9 cellular contexts compared by ENCODE assay signal in the genomic region with DNA sequence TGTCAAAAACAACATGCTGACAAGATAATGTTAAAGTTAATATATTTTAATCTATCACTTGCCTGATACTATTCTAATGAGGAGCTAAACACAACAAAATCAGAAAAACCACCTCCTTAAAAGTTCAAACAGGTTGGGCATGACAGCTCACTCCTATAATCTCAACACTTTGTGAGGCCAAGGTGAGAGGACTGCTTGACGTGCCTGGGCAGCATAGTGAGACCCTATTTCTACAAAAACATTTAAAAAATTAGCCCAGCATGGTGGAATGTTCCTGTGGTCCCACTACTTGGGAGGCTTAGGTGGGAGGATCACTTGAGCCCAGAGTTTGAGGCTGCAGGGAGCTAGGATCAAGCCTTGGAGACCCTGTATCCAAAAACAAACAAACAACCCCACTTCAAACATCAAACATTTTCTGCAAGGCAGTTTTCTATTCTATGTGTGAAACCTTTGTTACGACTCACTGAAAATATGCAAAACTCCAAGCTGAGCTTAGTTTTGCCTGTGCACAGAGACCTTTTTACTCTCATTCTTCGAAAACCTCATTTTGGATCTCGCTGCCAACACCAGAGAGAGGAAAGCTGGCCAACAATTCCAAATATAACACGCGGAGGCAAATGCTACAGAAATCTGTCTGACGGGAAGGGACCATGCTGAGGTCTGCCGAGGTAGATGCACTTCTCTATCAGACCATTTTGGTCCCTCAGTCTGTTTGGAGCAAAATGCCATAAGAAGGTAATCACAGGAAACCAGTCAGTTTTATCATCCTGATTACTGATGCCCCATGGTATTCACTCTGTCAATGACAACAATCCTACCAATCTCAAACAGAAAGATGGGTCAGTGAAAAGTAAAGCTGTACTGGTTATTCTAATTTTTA. TPM values are rescaled to one million over a fixed set of nuclear protein-coding genes. Genes with fewer than 3 reads are reported as not detected.
DNase-seq lines count a peak whose midpoint lies in the region; ATAC-seq, FAIRE-seq and TF ChIP-seq lines count a peak whose summit lies in the region.
"Had no signal": no experiment of that assay in that cellular context is flagged by ENCODE, and none has a peak within 500 bp of the region (broad histone marks: within the 10 kb centered on the region; RNA-seq: fewer than 3 reads in every experiment).

No MANE protein-coding gene starts in this region.

- H4K20me1 ChIP-seq in keratinocyte (ENCODE audit: control insufficient read depth, extremely low read depth, insufficient read depth, low read length) = no peaks in the 10 kb centered on the region

- CTCF ChIA-PET in activated CD4-positive, alpha-beta memory T cell treated with anti-CD3 and anti-CD28 coated beads for 36 hours (lab: Charles Lee) = interaction anchor here (1.1 to 4.3 kb wide), 6 partner anchors 9 to 218 kb away, joined by 3 to 27 read pairs (median 7); partner anchors contain the start of genes DHRS13, NEK8 and TLCD1

- peaks cover 79% of the 10 kb centered on the region for H3K4me1 Mint-ChIP-seq in activated CD4-positive, alpha-beta memory T cell treated with anti-CD3 and anti-CD28 coated beads for 36 hours (ENCODE audit: low read depth)

- TF ChIP-seq CTCF in left ventricle myocardium inferior (IDR thresholded peaks at IDR 0.05; ENCODE audit: borderline replicate concordance) (no peak), keratinocyte (optimal IDR thresholded peaks at IDR 0.05 in 1 of 3, IDR thresholded peaks at IDR 0.05 in 1 of 3, conservative IDR thresholded peaks at IDR 0.05 in 1 of 3; ENCODE audit: extremely low read depth in 1 of 3, insufficient read depth in 2 of 3, low read length in 3 of 3) (no peak), upper lobe of left lung (IDR thresholded peaks at IDR 0.05) (no peak)

- H3K9me3 Mint-ChIP-seq in activated CD4-positive, alpha-beta memory T cell treated with anti-CD3 and anti-CD28 coated beads for 36 hours = no peaks in the 10 kb centered on the region

- no peaks in the 10 kb centered on the region for H3K9me1 ChIP-seq in keratinocyte (ENCODE audit: control insufficient read depth, extremely low read depth, insufficient read depth, low read length)

- POLR2A ChIA-PET in activated CD4-positive, alpha-beta memory T cell treated with anti-CD3 and anti-CD28 coated beads for 36 hours (lab: Charles Lee) = no interaction called here

- H3K27ac ChIP-seq in left ventricle myocardium inferior (replicated peaks) (peak overlapping the region; percentile 100), keratinocyte (ENCODE audit: control insufficient read depth, insufficient read depth, low read length) (peak overlapping the region; percentile 65), upper lobe of left lung (peak overlapping the region; percentile 27 to 99 (median 70))

- H3K4me1 ChIP-seq in left ventricle myocardium inferior (peaks cover 93% of the 10 kb centered on the region), keratinocyte (ENCODE audit: control insufficient read depth, extremely low read depth, insufficient read depth, low read length) (peaks cover 40% of the 10 kb centered on the region), upper lobe of left lung (peaks cover 51 to 62% (median 54%) of the 10 kb centered on the region in 4 donors)

- TF ChIP-seq POLR2A in upper lobe of left lung (IDR thresholded peaks at IDR 0.05) = no peak

- H3K36me3 ChIP-seq in left ventricle myocardium inferior = no peaks in the 10 kb centered on the region
- H3K36me3 ChIP-seq in keratinocyte (ENCODE audit: control insufficient read depth in 2 of 2, extremely low read depth in 1 of 2, insufficient read depth in 2 of 2, low read length in 2 of 2) = peaks cover 4 to 11% of the 10 kb centered on the region in 2 experiments
- peaks cover 0 to 9% (median 0%) of the 10 kb centered on the region in 4 donors for H3K36me3 ChIP-seq in upper lobe of left lung

- H3K79me2 ChIP-seq in keratinocyte (ENCODE audit: control insufficient read depth, insufficient read depth, low read length) = peaks cover 94% of the 10 kb centered on the region

- no peak for DNase-seq in left ventricle myocardium inferior
- DNase-seq in cardiac septum (ENCODE audit: low spot score) = no peak
- DNase-seq in activated CD4-positive, alpha-beta memory T cell treated with anti-CD3 and anti-CD28 coated beads for 36 hours = no peak
- DNase-seq in keratinocyte (ENCODE audit: low read depth, low spot score) = no peak
- DNase-seq in upper lobe of left lung = no peak
- DNase-seq in A172 (ENCODE audit: low spot score) = no peak
- no peak for DNase-seq in 8988T
- DNase-seq: NCI-H2171 treated with DMSO at 0.1 percent for 48 hours had no signal

- no peak for ATAC-seq in upper lobe of left lung (ENCODE audit: low FRiP score in 2 of 2)
- no peak for ATAC-seq in HG02610 (IDR thresholded peaks at IDR 0.05; ENCODE audit: unreplicated experiment)

- H3K27ac Mint-ChIP-seq in activated CD4-positive, alpha-beta memory T cell treated with anti-CD3 and anti-CD28 coated beads for 36 hours = peak overlapping the region; percentile 68

- peak; percentile 9 for FAIRE-seq in keratinocyte (lab: Jason Lieb, UNC)

- H3K9ac ChIP-seq in keratinocyte (ENCODE audit: control insufficient read depth, extremely low read depth, insufficient read depth, low read length) = no peak overlapping the region

- dilution Hi-C loops in keratinocyte (cut with MboI; ENCODE audit: extremely low pct_ligation_motif_present, low sequenced_read_pairs) = no loop called here

- 74 to 79% methylated on average over 8 of the region's 8 CpGs for WGBS in upper lobe of left lung, 2 donors

- H3K27me3 ChIP-seq in left ventricle myocardium inferior (ENCODE audit: low read depth) = no peaks in the 10 kb centered on the region
- H3K27me3 ChIP-seq in keratinocyte (ENCODE audit: control insufficient read depth, extremely low read depth, insufficient read depth, low read length) = no peaks in the 10 kb centered on the region
- no peaks in the 10 kb centered on the region for H3K27me3 ChIP-seq in upper lobe of left lung

- H3K27me3 Mint-ChIP-seq in activated CD4-positive, alpha-beta memory T cell treated with anti-CD3 and anti-CD28 coated beads for 36 hours = no peaks in the 10 kb centered on the region

- no peak overlapping the region for H3K4me3 Mint-ChIP-seq in activated CD4-positive, alpha-beta memory T cell treated with anti-CD3 and anti-CD28 coated beads for 36 hours

- no peak for TF ChIP-seq EP300 in upper lobe of left lung (IDR thresholded peaks at IDR 0.05)

- intact Hi-C loops in left ventricle myocardium inferior (cut with micrococcal nuclease) (no loop called here), cardiac septum (cut with DNase I) (loop anchor here (1.0 kb wide), 1 partner anchor 44 kb away; no protein-coding TSS in a partner anchor)
- intact Hi-C loops in activated CD4-positive, alpha-beta memory T cell treated with anti-CD3 and anti-CD28 coated beads for 36 hours (cut with micrococcal nuclease) = no loop called here

- peak overlapping the region; percentile 19 for H3K4me2 ChIP-seq in keratinocyte (ENCODE audit: control insufficient read depth, extremely low read depth, insufficient read depth, low read depth, low read length)

- peaks cover 45% of the 10 kb centered on the region for H3K36me3 Mint-ChIP-seq in activated CD4-positive, alpha-beta memory T cell treated with anti-CD3 and anti-CD28 coated beads for 36 hours

- H3K9me3 ChIP-seq in left ventricle myocardium inferior (replicated peaks) (no peaks in the 10 kb centered on the region), keratinocyte (ENCODE audit: control insufficient read depth, low read depth, low read length) (no peaks in the 10 kb centered on the region), upper lobe of left lung (no peaks in the 10 kb centered on the region)

- H3K4me3 ChIP-seq in left ventricle myocardium inferior = no peak overlapping the region
- H3K4me3 ChIP-seq in keratinocyte (ENCODE audit: control insufficient read depth in 2 of 3, extremely low read depth in 1 of 3, insufficient read depth in 2 of 3, low read depth in 1 of 3, low read length in 3 of 3) = no peak overlapping the region
- H3K4me3 ChIP-seq in upper lobe of left lung = no peak overlapping the region

- H2AFZ ChIP-seq in keratinocyte (ENCODE audit: control insufficient read depth, low read length) = no peak overlapping the region

RNA-seq across cellular contexts. Expression of gene PHF12, which starts 6.2 kb away (rescaled TPM):
- total RNA-seq in left ventricle myocardium inferior (17.2 TPM), cardiac septum (20.4 TPM), upper lobe of left lung (100 to 1,000 TPM in 1 of 6 donors, 10 to 100 TPM in 5; 38.8 to 103 (median 62.7) TPM)
- total RNA-seq in activated CD4-positive, alpha-beta memory T cell treated with anti-CD3 and anti-CD28 coated beads for 36 hours = 10 to 100 TPM; 44.0 to 44.8 TPM
- polyA plus RNA-seq in keratinocyte = 7.1 to 16.1 TPM (median 9.6 TPM) in 3 replicates
- polyA plus RNA-seq in keratinocyte (2011; ENCODE audit: low read depth) = 17.2 TPM
- 7.7 and 14.6 TPM in 2 replicates for polyA plus RNA-seq in keratinocyte (2011; cell fraction: cytosol; rRNA removed)
- polyA plus RNA-seq in keratinocyte (2011; cell fraction: nucleus; rRNA removed) = 34.3 and 36.9 TPM in 2 replicates
- polyA plus RNA-seq in keratinocyte (2012; ENCODE audit: low replicate concordance) = 9.8 and 13.6 TPM in 2 replicates
- polyA minus RNA-seq in keratinocyte = 13.8 to 92.4 TPM (median 17.2 TPM) in 3 replicates
- 14.6 TPM for polyA minus RNA-seq in keratinocyte (2011; cell fraction: cytosol; rRNA and poly(A)+ RNA removed)
- polyA minus RNA-seq in keratinocyte (2011; cell fraction: nucleus; rRNA and poly(A)+ RNA removed) = 16.5 and 29.5 TPM in 2 replicates
- 16.0 and 22.3 TPM in 2 replicates for total RNA-seq in A172 (2014; rRNA removed; shearing (Covaris generic))

RNA-seq across cellular contexts. Expression of gene DHRS13, which starts 42.2 kb away (rescaled TPM):
- total RNA-seq in left ventricle myocardium inferior (3.1 TPM), cardiac septum (3.0 TPM), upper lobe of left lung (10 to 100 TPM in 5 of 6 donors, 1 to 10 TPM in 1; 2.1 to 21.8 (median 15.0) TPM)
- total RNA-seq in activated CD4-positive, alpha-beta memory T cell treated with anti-CD3 and anti-CD28 coated beads for 36 hours = 10 to 100 TPM; 18.0 to 20.6 TPM
- 1.7 to 4.0 TPM (median 3.4 TPM) in 3 replicates for polyA plus RNA-seq in keratinocyte
- polyA plus RNA-seq in keratinocyte (2011; ENCODE audit: low read depth) = 1.1 TPM
- polyA plus RNA-seq in keratinocyte (2011; cell fraction: cytosol; rRNA removed) = 1.9 TPM in 2 replicates
- 2.8 and 3.0 TPM in 2 replicates for polyA plus RNA-seq in keratinocyte (2011; cell fraction: nucleus; rRNA removed)
- 1.0 and 2.6 TPM in 2 replicates for polyA plus RNA-seq in keratinocyte (2012; ENCODE audit: low replicate concordance)
- 0.89 to 4.7 TPM (median 3.5 TPM) in 3 replicates for polyA minus RNA-seq in keratinocyte
- 1.3 TPM for polyA minus RNA-seq in keratinocyte (2011; cell fraction: cytosol; rRNA and poly(A)+ RNA removed)
- polyA minus RNA-seq in keratinocyte (2011; cell fraction: nucleus; rRNA and poly(A)+ RNA removed) = 0.70 and 0.95 TPM in 2 replicates
- total RNA-seq in A172 (2014; rRNA removed; shearing (Covaris generic)) = 12.7 and 13.9 TPM in 2 replicates

RNA-seq across cellular contexts. Expression of gene FLOT2, which starts 47.6 kb away (rescaled TPM):
- total RNA-seq in left ventricle myocardium inferior (84.2 TPM), cardiac septum (80.4 TPM), upper lobe of left lung (100 to 1,000 TPM in 2 of 6 donors, 10 to 100 TPM in 4; 75.4 to 211 (median 85.8) TPM)
- 100 to 1,000 TPM; 110 to 118 TPM for total RNA-seq in activated CD4-positive, alpha-beta memory T cell treated with anti-CD3 and anti-CD28 coated beads for 36 hours
- polyA plus RNA-seq in keratinocyte = 50.7 to 79.4 TPM (median 67.2 TPM) in 3 replicates
- 40.9 TPM for polyA plus RNA-seq in keratinocyte (2011; ENCODE audit: low read depth)
- 64.5 and 90.7 TPM in 2 replicates for polyA plus RNA-seq in keratinocyte (2011; cell fraction: cytosol; rRNA removed)
- polyA plus RNA-seq in keratinocyte (2011; cell fraction: nucleus; rRNA removed) = 53.1 and 62.0 TPM in 2 replicates
- polyA plus RNA-seq in keratinocyte (2012; ENCODE audit: low replicate concordance) = 20.8 and 84.9 TPM in 2 replicates
- 85.8 to 208 TPM (median 114 TPM) in 3 replicates for polyA minus RNA-seq in keratinocyte
- polyA minus RNA-seq in keratinocyte (2011; cell fraction: cytosol; rRNA and poly(A)+ RNA removed) = 87.1 TPM
- 20.3 and 33.7 TPM in 2 replicates for polyA minus RNA-seq in keratinocyte (2011; cell fraction: nucleus; rRNA and poly(A)+ RNA removed)
- 43.9 and 45.5 TPM in 2 replicates for total RNA-seq in A172 (2014; rRNA removed; shearing (Covaris generic))
